Comparison of ENCODE assay signal across 1 cellular context in the genomic region with DNA sequence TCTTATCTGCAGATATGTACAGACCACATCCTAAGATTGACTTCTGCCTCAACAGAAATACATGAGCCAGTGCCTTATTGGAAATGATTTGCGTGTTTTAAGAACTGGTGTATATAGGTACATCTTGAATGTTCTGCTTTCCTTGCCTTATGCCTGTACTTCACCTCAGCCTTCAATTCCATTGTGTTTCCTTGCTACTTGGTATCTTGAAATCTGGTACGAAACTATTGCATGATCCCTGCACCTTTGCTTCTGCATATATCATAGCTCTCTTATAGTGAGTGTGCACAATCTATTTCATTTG.
TF ChIP-seq lines count a peak whose summit lies in the region.

No MANE protein-coding gene starts in this region.

TF ChIP-seq in HCT116, 20 proteins besides CTCF, POLR2A, EP300 and RAD21 (continued from another document):
- TF ChIP-seq, protein P1, sequence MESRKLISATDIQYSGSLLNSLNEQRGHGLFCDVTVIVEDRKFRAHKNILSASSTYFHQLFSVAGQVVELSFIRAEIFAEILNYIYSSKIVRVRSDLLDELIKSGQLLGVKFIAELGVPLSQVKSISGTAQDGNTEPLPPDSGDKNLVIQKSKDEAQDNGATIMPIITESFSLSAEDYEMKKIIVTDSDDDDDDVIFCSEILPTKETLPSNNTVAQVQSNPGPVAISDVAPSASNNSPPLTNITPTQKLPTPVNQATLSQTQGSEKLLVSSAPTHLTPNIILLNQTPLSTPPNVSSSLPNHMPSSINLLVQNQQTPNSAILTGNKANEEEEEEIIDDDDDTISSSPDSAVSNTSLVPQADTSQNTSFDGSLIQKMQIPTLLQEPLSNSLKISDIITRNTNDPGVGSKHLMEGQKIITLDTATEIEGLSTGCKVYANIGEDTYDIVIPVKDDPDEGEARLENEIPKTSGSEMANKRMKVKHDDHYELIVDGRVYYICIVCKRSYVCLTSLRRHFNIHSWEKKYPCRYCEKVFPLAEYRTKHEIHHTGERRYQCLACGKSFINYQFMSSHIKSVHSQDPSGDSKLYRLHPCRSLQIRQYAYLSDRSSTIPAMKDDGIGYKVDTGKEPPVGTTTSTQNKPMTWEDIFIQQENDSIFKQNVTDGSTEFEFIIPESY (IDR thresholded peaks at IDR 0.05; ENCODE audit: extremely low read depth, insufficient replicate concordance, low read length): no peak
- no peak for TF ChIP-seq SP1 (IDR thresholded peaks at IDR 0.05; ENCODE audit: low read depth)
- TF ChIP-seq SRF (IDR thresholded peaks at IDR 0.05; ENCODE audit: low read depth): no peak
- TF ChIP-seq, protein P2, sequence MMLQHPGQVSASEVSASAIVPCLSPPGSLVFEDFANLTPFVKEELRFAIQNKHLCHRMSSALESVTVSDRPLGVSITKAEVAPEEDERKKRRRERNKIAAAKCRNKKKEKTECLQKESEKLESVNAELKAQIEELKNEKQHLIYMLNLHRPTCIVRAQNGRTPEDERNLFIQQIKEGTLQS (IDR thresholded peaks at IDR 0.05): no peak
